7 cellular contexts compared by ENCODE assay signal in the genomic region with DNA sequence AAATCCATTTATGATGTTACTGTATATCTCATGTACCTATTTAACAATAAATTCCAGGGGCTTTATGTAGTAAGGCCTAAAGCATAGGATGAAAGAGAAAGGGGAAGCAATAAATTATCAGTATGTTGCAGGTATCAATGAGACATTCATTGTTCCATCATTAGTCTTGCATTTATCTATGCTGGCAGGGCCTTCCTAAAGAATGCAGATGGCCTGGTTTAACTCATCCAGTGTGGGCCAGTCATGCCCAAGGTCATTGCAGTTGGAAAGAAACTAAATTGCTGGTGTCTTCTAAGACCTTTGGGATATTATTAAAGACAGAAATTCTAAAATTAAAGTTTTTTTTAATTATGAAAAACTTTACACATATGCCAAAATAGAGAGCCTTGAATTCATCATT.
"Had no signal": no experiment of that assay in that cellular context is flagged by ENCODE, and none has a peak within 500 bp of the region (broad histone marks: within the 10 kb centered on the region; RNA-seq: fewer than 3 reads in every experiment).

No MANE protein-coding gene starts in this region.

- H3K4me3 ChIP-seq: K562 had no signal

- H3K4me1 Mint-ChIP-seq: IgD-negative memory B cell had no signal

- ATAC-seq: HepG2, K562 had no signal

- H3K27ac ChIP-seq: HL-60 had no signal

- H3K4me3 Mint-ChIP-seq: IgD-negative memory B cell had no signal

- H3K27ac Mint-ChIP-seq: IgD-negative memory B cell had no signal

- DNase-seq: IMR-90, KBM-7, KG1 had no signal
